8 cellular contexts compared by ENCODE assay signal in genomic region chr18:62715439-62715792, GRCh38. TPM values are rescaled to one million over a fixed set of nuclear protein-coding genes. Genes with fewer than 3 reads are reported as not detected.
DNase-seq lines count a peak whose midpoint lies in the region; ATAC-seq and TF ChIP-seq lines count a peak whose summit lies in the region.

TSS of gene PHLPP1 (plus strand) at chr18:62715541. CDS start at chr18:62715684, 143 bp downstream.

- ATAC-seq in GM19035 (IDR thresholded peaks at IDR 0.05; ENCODE audit: unreplicated experiment) (peak; percentile 21), HG03280 (IDR thresholded peaks at IDR 0.05; ENCODE audit: unreplicated experiment) (peak; percentile 34), left lobe of liver (no peak), thoracic aorta (ENCODE audit: insufficient number of reproducible peaks, low FRiP score, low read depth) (no peak)

- peak within 1 kb of the TSS; percentile 76 for H3K4me3 ChIP-seq in A673 (ENCODE audit: low read depth, low read length, poor library complexity, severe bottlenecking)
- H3K4me3 ChIP-seq in thoracic aorta: peak within 1 kb of the TSS; percentile 85

- peak within 1 kb of the TSS; percentile 83 for H3K27ac ChIP-seq in A673 (ENCODE audit: low read depth, low read length, poor library complexity, severe bottlenecking)
- peak within 1 kb of the TSS; percentile 95 for H3K27ac ChIP-seq in angular gyrus (ENCODE audit: low read depth, low read length)
- H3K27ac ChIP-seq in thoracic aorta: peak within 1 kb of the TSS; percentile 82 to 89

- no peaks in the 10 kb centered on the region for H3K36me3 ChIP-seq in A673 (ENCODE audit: insufficient read depth, low read length, poor library complexity, severe bottlenecking)
- H3K36me3 ChIP-seq in thoracic aorta: no peaks in the 10 kb centered on the region

- H3K9me3 ChIP-seq in A673 (ENCODE audit: low read depth, low read length, poor library complexity, severe bottlenecking) (no peaks in the 10 kb centered on the region), thoracic aorta (no peaks in the 10 kb centered on the region)

- no peak for TF ChIP-seq CTCF in A673 (conservative IDR thresholded peaks at IDR 0.05; ENCODE audit: low read depth, low read length)
- TF ChIP-seq CTCF in thoracic aorta (IDR thresholded peaks at IDR 0.05): no peak

- H3K4me1 ChIP-seq in A673 (ENCODE audit: insufficient read depth, low read length, poor library complexity, severe bottlenecking) (peaks cover 29% of the 10 kb centered on the region), thoracic aorta (ENCODE audit: control insufficient read depth in 1 of 2, low read depth in 2 of 2) (peaks cover 7 to 29% of the 10 kb centered on the region in 2 donors)

- BruUV-seq in A673 (replicated peaks; lab: Mats Ljungman, UMichigan): no TSS peak

- POLR2A ChIA-PET in A673 (lab: Charles Lee; ENCODE audit: low non-redundant PET): interaction anchor here (1.0 kb wide), 1 partner anchor 242 kb away, joined by 3 read pairs; no protein-coding TSS in a partner anchor

- CTCF ChIA-PET in A673 (lab: Charles Lee): interaction anchor here (0.6 to 1.2 kb wide), 8 partner anchors 63 to 1263 kb away, joined by 3 to 7 read pairs (median 4); partner anchors contain the start of gene TNFRSF11A

- intact Hi-C loops in A673 (cut with micrococcal nuclease; ENCODE audit: unreplicated experiment): loop anchor here (5.0 kb wide), 2 partner anchors 72 to 528 kb away; partner anchors contain the start of genes PIGN and RELCH

- H3K27me3 ChIP-seq in A673 (replicated peaks; ENCODE audit: insufficient read depth, low read depth, low read length, poor library complexity): no peaks in the 10 kb centered on the region
- no peaks in the 10 kb centered on the region for H3K27me3 ChIP-seq in thoracic aorta (replicated peaks; ENCODE audit: insufficient read depth)

- DNase-seq in A673 (ENCODE audit: low spot score) (no peak), left lobe of liver (ENCODE audit: low spot score) (no peak), thoracic aorta (ENCODE audit: low spot score) (no peak), NCI-H2196 treated with DMSO at 0.1 percent for 48 hours (lab: John Stamatoyannopoulos, UW; ENCODE audit: unreplicated experiment) (no peak), NCI-H1092 treated with DMSO at 0.1 percent for 48 hours (lab: John Stamatoyannopoulos, UW) (no peak)

RNA-seq across cellular contexts. Expression of gene PHLPP1, which starts in this region (rescaled TPM):
- total RNA-seq in A673 (2021) (13.7 and 17.5 TPM in 2 replicates), left lobe of liver (18.6 TPM), thoracic aorta (10 to 100 TPM in 1 of 2 donors, 1 to 10 TPM in 1; 8.1 to 11.6 TPM)

Comparison
In these comparisons a context has a peak if more than half of its experiments do, and no peak if none do; other contexts are left out.
1. ATAC-seq: peak in GM19035 (single experiment) and HG03280 (single experiment); none in left lobe of liver (single experiment) and thoracic aorta (single experiment).
2. Peak in every context shown above with its lines, with median percentiles within 50 percentile points of each other: H3K27ac ChIP-seq.